Comparison of ENCODE assay signal across 9 cellular contexts in genomic region chr11:8192016-8192895, GRCh38. TPM values are rescaled to one million over a fixed set of nuclear protein-coding genes. Genes with fewer than 3 reads are reported as not detected.
A peak's percentile ranks its signal among the peaks of the same experiment; 100 is the strongest.
DNase-seq lines count a peak whose midpoint lies in the region; ATAC-seq and TF ChIP-seq lines count a peak whose summit lies in the region.
"Had no signal": no experiment of that assay in that cellular context is flagged by ENCODE, and none has a peak within 500 bp of the region (broad histone marks: within the 10 kb centered on the region; RNA-seq: fewer than 3 reads in every experiment).

No MANE protein-coding gene starts in this region.

- peak overlapping the region; percentile 15 for H3K27ac Mint-ChIP-seq in neural crest cell (ENCODE audit: unreplicated experiment)
- H3K27ac Mint-ChIP-seq: dendritic cell treated with granulocyte-macrophage colony-stimulating factor and Interleukin-4, amounts not matched to agents 40 ng/mL and 50 ng/mL, for 4 days had no signal

- no peak overlapping the region for H3K4me3 Mint-ChIP-seq in neural crest cell
- H3K4me3 Mint-ChIP-seq: dendritic cell treated with granulocyte-macrophage colony-stimulating factor and Interleukin-4, amounts not matched to agents 40 ng/mL and 50 ng/mL, for 4 days had no signal

- no peaks in the 10 kb centered on the region for H3K9me3 Mint-ChIP-seq in neural crest cell
- H3K9me3 Mint-ChIP-seq: dendritic cell treated with granulocyte-macrophage colony-stimulating factor and Interleukin-4, amounts not matched to agents 40 ng/mL and 50 ng/mL, for 4 days had no signal

- H3K36me3 Mint-ChIP-seq in neural crest cell (ENCODE audit: low read depth), result no peaks in the 10 kb centered on the region

- DNase-seq in NCI-H2081 (lab: John Stamatoyannopoulos, UW) (peak; percentile 60 to 66), NCI-H2081 treated with DMSO at 0.1 percent for 48 hours (lab: John Stamatoyannopoulos, UW) (no peak), NCI-H524 treated with DMSO at 0.1 percent for 48 hours (lab: John Stamatoyannopoulos, UW) (peak; percentile 31), fibroblast of peridontal ligament (ENCODE audit: extremely low read depth) (peak; percentile 70), neural crest cell (ENCODE audit: low read depth, low spot score) (peak; percentile 84), ureter (ENCODE audit: low spot score) (peak; percentile 74)
- DNase-seq in activated CD8-positive, alpha-beta memory T cell treated with anti-CD3 and anti-CD28 coated beads, Interleukin-2, amount 50 U/mL, for 48 hours, result peak; percentile 71

- H3K27me3 Mint-ChIP-seq in neural crest cell (ENCODE audit: low read depth), result peaks cover 26% of the 10 kb centered on the region

- TF ChIP-seq CTCF in neural crest cell (conservative IDR thresholded peaks at IDR 0.05), result peak; percentile 89

- no peaks in the 10 kb centered on the region for H3K4me1 Mint-ChIP-seq in neural crest cell

- ATAC-seq in HG03175 (IDR thresholded peaks at IDR 0.05; ENCODE audit: unreplicated experiment), result peak; percentile 56

RNA-seq across cellular contexts. Expression of gene RIC3, which starts 23.4 kb away (rescaled TPM):
- total RNA-seq in neural crest cell, result 8.9 and 9.1 TPM in 2 replicates
- 60.8 TPM for total RNA-seq in ureter
